Comparison of ENCODE assay signal across 1 cellular context in genomic region chr1:241934181-241934815, GRCh38.
TF ChIP-seq lines count a peak whose summit lies in the region.

No MANE protein-coding gene starts in this region.

TF ChIP-seq in GM23338, 12 proteins besides CTCF, POLR2A, EP300 and RAD21 (continued from another document):
- no peak for TF ChIP-seq ZNF462 (CRISPR knock-in tag; IDR thresholded peaks at IDR 0.05)
- TF ChIP-seq CREB1 (CRISPR knock-in tag; IDR thresholded peaks at IDR 0.05; ENCODE audit: low read depth) = no peak
- no peak for TF ChIP-seq STAT1 (IDR thresholded peaks at IDR 0.05; ENCODE audit: unreplicated experiment)
TF ChIP-seq in GM23338: peak in this region for 0.
